Comparison of ENCODE assay signal across 8 cellular contexts in genomic region chr9:79273311-79273710, GRCh38.
"Had no signal": no experiment of that assay in that cellular context is flagged by ENCODE, and none has a peak within 500 bp of the region (broad histone marks: within the 10 kb centered on the region; RNA-seq: fewer than 3 reads in every experiment).

No MANE protein-coding gene starts in this region.

- H3K4me3 Mint-ChIP-seq: IgD-negative memory B cell had no signal

- H3K27me3 Mint-ChIP-seq: IgD-negative memory B cell had no signal

- H3K27ac Mint-ChIP-seq: IgD-negative memory B cell had no signal

- H3K9me3 Mint-ChIP-seq: IgD-negative memory B cell had no signal

- H3K9ac ChIP-seq: KMS-11 had no signal

- ATAC-seq: HepG2, K562 had no signal

- H3K4me1 Mint-ChIP-seq: IgD-negative memory B cell had no signal

- DNase-seq: IMR-90, KBM-7, KG1 had no signal

- H3K4me3 ChIP-seq: K562 had no signal

- H3K27ac ChIP-seq: HL-60, KMS-11 had no signal
